ENCODE assay signal across 23 cellular contexts in genomic region chr2:120480346-120480902, GRCh38.
DNase-seq lines count a peak whose midpoint lies in the region; ATAC-seq, FAIRE-seq and TF ChIP-seq lines count a peak whose summit lies in the region.
"Had no signal": no experiment of that assay in that cellular context is flagged by ENCODE, and none has a peak within 500 bp of the region (broad histone marks: within the 10 kb centered on the region; RNA-seq: fewer than 3 reads in every experiment).

No MANE protein-coding gene starts in this region.

- ATAC-seq in K562 (no peak), aorta (ENCODE audit: low FRiP score) (no peak), GM18867 (IDR thresholded peaks at IDR 0.05; ENCODE audit: unreplicated experiment) (no peak)
- ATAC-seq in activated CD4-positive, alpha-beta T cell treated with anti-CD3 and anti-CD28 coated beads for 36 hours, result no peak

- H3K36me3 ChIP-seq in K562 (ENCODE audit: control insufficient read depth, insufficient read depth, low read length) (no peaks in the 10 kb centered on the region), aorta (ENCODE audit: control insufficient read depth in 1 of 2, insufficient read depth in 2 of 2, low read length in 1 of 2) (no peaks in the 10 kb centered on the region)
- H3K36me3 ChIP-seq: SJCRH30 had no signal

- H3K9me1 ChIP-seq in K562 (ENCODE audit: control insufficient read depth, insufficient read depth, low read length), result no peaks in the 10 kb centered on the region

- H3K27me3 ChIP-seq in K562 (ENCODE audit: control insufficient read depth in 2 of 2, insufficient read depth in 2 of 2, low read length in 2 of 2) (peaks cover 0 to 55% of the 10 kb centered on the region in 2 experiments; a peak in 3 of 5 replicates), aorta (ENCODE audit: control insufficient read depth in 1 of 2, insufficient read depth in 2 of 2, low read length in 1 of 2) (no peaks in the 10 kb centered on the region)
- H3K27me3 ChIP-seq: SJCRH30 had no signal

- H3K4me3 ChIP-seq in K562 (no peak overlapping the region), aorta (ENCODE audit: low read length in 2 of 2) (no peak overlapping the region)
- H3K4me3 ChIP-seq: GM23248, SJCRH30 had no signal

- DNase-seq in activated effector memory CD4-positive, alpha-beta T cell treated with anti-CD3 and anti-CD28 coated beads, Interleukin-2, amount 50 U/mL, for 16 hours, result peak; percentile 37
- no peak for DNase-seq in activated effector memory CD4-positive, alpha-beta T cell treated with Interleukin-2 at 50 U/mL for 16 hours
- DNase-seq in K562 (ENCODE audit: extremely low read depth in 1 of 4, low spot score in 3 of 4) (no peak), mesenteric fat pad (ENCODE audit: low spot score) (peak; percentile 76), aorta (peak; percentile 6 to 40), CD14-positive monocyte (ENCODE audit: low spot score) (no peak)
- no peak for DNase-seq in activated CD4-positive, alpha-beta T cell treated with anti-CD3 and anti-CD28 coated beads for 36 hours
- DNase-seq: CD4-positive, CD25-positive, alpha-beta regulatory T cell; COR-L47; DMS 273 treated with DMSO at 0.1 percent for 48 hours; GM23248; HCEC 1CT; KBM-7; NCI-H1105 treated with DMSO at 0.1 percent for 48 hours; NCI-H1694; NCI-H2107; NCI-H2227 treated with DMSO at 0.1 percent for 48 hours; NCI-H510A treated with DMSO at 0.1 percent for 48 hours; NCI-H82; SJCRH30 had no signal

- no peak for TF ChIP-seq EP300 in K562 (IDR thresholded peaks at IDR 0.05; ENCODE audit: low read length)

- no peak for TF ChIP-seq RAD21 in K562 (CRISPR knock-in tag; conservative IDR thresholded peaks at IDR 0.05 in 1 of 2, IDR thresholded peaks at IDR 0.05 in 1 of 2)

- H3K9ac ChIP-seq in K562 (ENCODE audit: insufficient read depth in 1 of 2, low read depth in 2 of 2, low read length in 2 of 2), result no peak overlapping the region
- H3K9ac ChIP-seq: GM23248 had no signal

- no peaks in the 10 kb centered on the region; the same call in 1 of the 2 replicates for H4K20me1 ChIP-seq in K562 (replicated peaks; ENCODE audit: control insufficient read depth, insufficient read depth, low read length)

- H2AFZ ChIP-seq in K562 (ENCODE audit: low read depth, low read length), result no peak overlapping the region
- H2AFZ ChIP-seq: GM23248 had no signal

- no peak for TF ChIP-seq POLR2A in K562 (conservative IDR thresholded peaks at IDR 0.05)

- TF ChIP-seq CTCF in K562 (IDR thresholded peaks at IDR 0.05 in 2 of 3, conservative IDR thresholded peaks at IDR 0.05 in 1 of 3; ENCODE audit: insufficient read depth in 2 of 3, low read depth in 1 of 3, low read length in 3 of 3) (no peak), CD14-positive monocyte (IDR thresholded peaks at IDR 0.05) (no peak)

- H3K27me3 Mint-ChIP-seq in activated CD4-positive, alpha-beta T cell treated with anti-CD3 and anti-CD28 coated beads for 36 hours, result no peaks in the 10 kb centered on the region
- H3K27me3 Mint-ChIP-seq in CD14-positive monocyte (ENCODE audit: low read depth in 3 of 3), result peaks cover 1 to 5% (median 2%) of the 10 kb centered on the region in 3 donors
- H3K27me3 Mint-ChIP-seq: CD4-positive, CD25-positive, alpha-beta regulatory T cell had no signal

- in situ Hi-C loops in K562 (cut with MboI), result no loop called here

- H3K4me1 Mint-ChIP-seq in activated CD4-positive, alpha-beta T cell treated with anti-CD3 and anti-CD28 coated beads for 36 hours, result no peaks in the 10 kb centered on the region
- no peaks in the 10 kb centered on the region for H3K4me1 Mint-ChIP-seq in CD14-positive monocyte
- H3K4me1 Mint-ChIP-seq: CD4-positive, CD25-positive, alpha-beta regulatory T cell had no signal

- CTCF ChIA-PET in K562 (lab: Yijun Ruan, JAX; ENCODE audit: low intra/inter-chr PET ratio), result no interaction called here
- CTCF ChIA-PET in activated CD4-positive, alpha-beta T cell treated with anti-CD3 and anti-CD28 coated beads for 36 hours (lab: Charles Lee), result no interaction called here

- no peak overlapping the region for H3K4me2 ChIP-seq in K562 (ENCODE audit: insufficient read depth, low read length)

- H3K79me2 ChIP-seq in K562 (ENCODE audit: control insufficient read depth, insufficient read depth, low read length), result no peaks in the 10 kb centered on the region

- no peak overlapping the region for H3K27ac Mint-ChIP-seq in activated CD4-positive, alpha-beta T cell treated with anti-CD3 and anti-CD28 coated beads for 36 hours
- no peak overlapping the region for H3K27ac Mint-ChIP-seq in CD14-positive monocyte
- H3K27ac Mint-ChIP-seq: CD4-positive, CD25-positive, alpha-beta regulatory T cell had no signal

- no peak for FAIRE-seq in K562 (lab: Jason Lieb, UNC)
- FAIRE-seq: G401.6 had no signal

- 2% methylated on average over 9 of the region's 9 CpGs for WGBS in K562 (ENCODE audit: insufficient coverage, low coverage, missing lambda C conversion rate)
- 80 to 84% methylated on average over 9 of the region's 9 CpGs for WGBS in aorta, 2 donors

- H3K4me3 Mint-ChIP-seq in activated CD4-positive, alpha-beta T cell treated with anti-CD3 and anti-CD28 coated beads for 36 hours, result no peak overlapping the region
- H3K4me3 Mint-ChIP-seq in CD14-positive monocyte, result no peak overlapping the region
- H3K4me3 Mint-ChIP-seq: CD4-positive, CD25-positive, alpha-beta regulatory T cell had no signal

- intact Hi-C loops in K562 (cut with micrococcal nuclease) (no loop called here), aorta (cut with DNase I) (no loop called here), CD14-positive monocyte (cut with micrococcal nuclease) (no loop called here)
- intact Hi-C loops in activated CD4-positive, alpha-beta T cell treated with anti-CD3 and anti-CD28 coated beads for 36 hours (cut with DNase I, micrococcal nuclease), result no loop called here

- H3K9me3 ChIP-seq in K562 (replicated peaks; ENCODE audit: control insufficient read depth, insufficient read depth, low read depth, low read length) (no peaks in the 10 kb centered on the region), aorta (ENCODE audit: control insufficient read depth, low read length) (no peaks in the 10 kb centered on the region)
- H3K9me3 ChIP-seq: SJCRH30 had no signal

- H3K27ac ChIP-seq in K562 (ENCODE audit: extremely low read depth, low read depth, low read length) (no peak overlapping the region), aorta (ENCODE audit: low read depth in 1 of 2, low read length in 2 of 2) (no peak overlapping the region)
- H3K27ac ChIP-seq: 22Rv1, GM23248, SJCRH30 had no signal

- no TSS peak for BruUV-seq in K562 (replicated peaks; lab: Mats Ljungman, UMichigan)

- no peaks in the 10 kb centered on the region for H3K36me3 Mint-ChIP-seq in activated CD4-positive, alpha-beta T cell treated with anti-CD3 and anti-CD28 coated beads for 36 hours (ENCODE audit: low read depth)
- no peaks in the 10 kb centered on the region for H3K36me3 Mint-ChIP-seq in CD14-positive monocyte
- H3K36me3 Mint-ChIP-seq: CD4-positive, CD25-positive, alpha-beta regulatory T cell had no signal

- POLR2A ChIA-PET in K562 (lab: Yijun Ruan, JAX), result interaction anchor here (1.2 kb wide), 1 partner anchor 19 kb away, joined by 4 read pairs; no protein-coding TSS in a partner anchor
- POLR2A ChIA-PET in activated CD4-positive, alpha-beta T cell treated with anti-CD3 and anti-CD28 coated beads for 36 hours (lab: Charles Lee), result no interaction called here

- no peaks in the 10 kb centered on the region for H3K9me3 Mint-ChIP-seq in activated CD4-positive, alpha-beta T cell treated with anti-CD3 and anti-CD28 coated beads for 36 hours (ENCODE audit: low read depth)
- peaks cover 0 to 2% (median 0%) of the 10 kb centered on the region in 7 donors for H3K9me3 Mint-ChIP-seq in CD14-positive monocyte
- H3K9me3 Mint-ChIP-seq: CD4-positive, CD25-positive, alpha-beta regulatory T cell had no signal

- H3K4me1 ChIP-seq in K562 (replicated peaks in 1 of 2; ENCODE audit: control insufficient read depth in 2 of 2, insufficient read depth in 2 of 2, low read length in 2 of 2), result peaks cover 0 to 3% of the 10 kb centered on the region in 2 experiments; a peak in 1 of 5 replicates
- H3K4me1 ChIP-seq in aorta (ENCODE audit: control insufficient read depth in 1 of 2, insufficient read depth in 2 of 2, low read length in 2 of 2), result no peaks in the 10 kb centered on the region
- H3K4me1 ChIP-seq: SJCRH30 had no signal

TF ChIP-seq in K562, 482 proteins besides CTCF, POLR2A, EP300 and RAD21 (continues in another document):
- TF ChIP-seq KAT8 (IDR thresholded peaks at IDR 0.05; ENCODE audit: low read depth) (no peak), MITF (IDR thresholded peaks at IDR 0.05) (no peak), FOXP4 (CRISPR knock-in tag; IDR thresholded peaks at IDR 0.05; ENCODE audit: borderline replicate concordance) (no peak), HMG20A (CRISPR knock-in tag; conservative IDR thresholded peaks at IDR 0.05) (no peak), GABPB2 (CRISPR knock-in tag; conservative IDR thresholded peaks at IDR 0.05) (no peak), TCF7L2 (IDR thresholded peaks at IDR 0.05; ENCODE audit: low read depth, low read length) (no peak), TFAM (CRISPR knock-in tag; conservative IDR thresholded peaks at IDR 0.05) (no peak), TCFL5 (CRISPR knock-in tag; conservative IDR thresholded peaks at IDR 0.05) (no peak)

Comparison
In these comparisons a context has a peak if more than half of its experiments do, and no peak if none do; other contexts are left out.
1. DNase-seq: peak in activated effector memory CD4-positive, alpha-beta T cell treated with anti-CD3 and anti-CD28 coated beads, Interleukin-2, amount 50 U/mL, for 16 hours (single experiment), mesenteric fat pad (single experiment) and aorta (2 of 2); none in activated effector memory CD4-positive, alpha-beta T cell treated with Interleukin-2 at 50 U/mL for 16 hours (single experiment), K562 (0 of 4), activated CD4-positive, alpha-beta T cell treated with anti-CD3 and anti-CD28 coated beads for 36 hours (single experiment) and CD14-positive monocyte (single experiment).